Comparison of ENCODE assay signal across 8 cellular contexts in genomic region chr1:155940531-155940992, GRCh38. TPM values are rescaled to one million over a fixed set of nuclear protein-coding genes. Genes with fewer than 3 reads are reported as not detected.
DNase-seq lines count a peak whose midpoint lies in the region; ATAC-seq, FAIRE-seq and TF ChIP-seq lines count a peak whose summit lies in the region.

No MANE protein-coding gene starts in this region.

- H2BK120ac ChIP-seq in H9 (ENCODE audit: low read depth, low read length, poor library complexity, severe bottlenecking) = no peak overlapping the region

- peaks cover 2% of the 10 kb centered on the region for H3K36me3 ChIP-seq in fibroblast of lung (ENCODE audit: control insufficient read depth, insufficient read depth, low read length)

- H3K27ac Mint-ChIP-seq in H9 (peak overlapping the region; percentile 31 to 75 (median 66); a peak in 3 of 7 replicates), progenitor cell of endocrine pancreas (peak overlapping the region; percentile 71)
- peak overlapping the region; percentile 95 for H3K27ac Mint-ChIP-seq in T-helper 2 cell treated with Interferon-gamma antibody and Interleukin-4, amounts not matched to agents 5 μg/mL and 100 μg/mL, for 36 hours

- H3K4me2 ChIP-seq in H9 (ENCODE audit: insufficient read depth, insufficient read length, low read length) (no peak overlapping the region), fibroblast of lung (ENCODE audit: extremely low read depth, insufficient read depth, low read length) (no peak overlapping the region)

- no peak overlapping the region for H4K5ac ChIP-seq in H9 (ENCODE audit: insufficient read length, low read depth, low read length)

- no peak overlapping the region for H4K8ac ChIP-seq in H9 (replicated peaks; ENCODE audit: insufficient read length, low read depth, low read length)

- H3K27me3 Mint-ChIP-seq in H9 (ENCODE audit: low read depth) (no peaks in the 10 kb centered on the region; the same call in none of the 2 replicates), progenitor cell of endocrine pancreas (no peaks in the 10 kb centered on the region)
- no peaks in the 10 kb centered on the region for H3K27me3 Mint-ChIP-seq in T-helper 2 cell treated with Interferon-gamma antibody and Interleukin-4, amounts not matched to agents 5 μg/mL and 100 μg/mL, for 36 hours (ENCODE audit: low read depth)

- no peak overlapping the region for H3K18ac ChIP-seq in H9 (ENCODE audit: insufficient read length, low read depth, low read length)

- H4K91ac ChIP-seq in H9 (ENCODE audit: insufficient read length, low read depth, low read length) = no peak overlapping the region

- H3K79me2 ChIP-seq in H9 (ENCODE audit: insufficient read depth, low read length) (no peaks in the 10 kb centered on the region), fibroblast of lung (ENCODE audit: control insufficient read depth, insufficient read depth, low read length) (no peaks in the 10 kb centered on the region)

- H3K79me1 ChIP-seq in H9 (ENCODE audit: insufficient read depth, low read depth, low read length, poor library complexity, severe bottlenecking) = no peaks in the 10 kb centered on the region

- H2AFZ ChIP-seq in H9 (ENCODE audit: low read length) = no peak overlapping the region
- H2AFZ ChIP-seq in fibroblast of lung (ENCODE audit: low read length) = peak overlapping the region; percentile 12

- TF ChIP-seq CTCF in 22Rv1 (IDR thresholded peaks at IDR 0.05) (no peak), H9 (conservative IDR thresholded peaks at IDR 0.05) (no peak), fibroblast of lung (conservative IDR thresholded peaks at IDR 0.05 in 1 of 2, IDR thresholded peaks at IDR 0.05 in 1 of 2; ENCODE audit: low read depth in 1 of 2, low read length in 2 of 2) (no peak), progenitor cell of endocrine pancreas (IDR thresholded peaks at IDR 0.05; ENCODE audit: unreplicated experiment) (no peak), D721Med (IDR thresholded peaks at IDR 0.05; ENCODE audit: insufficient read depth, missing control alignments) (no peak)

- H3K4me3 ChIP-seq in fibroblast of lung (replicated peaks in 1 of 4; ENCODE audit: control extremely low read depth in 1 of 4, insufficient read depth in 1 of 4, low read depth in 3 of 4, low read length in 4 of 4) = no peak overlapping the region

- no CpG with 5 or more reads among the region's 4 CpGs for WGBS in H9 (ENCODE audit: extremely low coverage, insufficient read length, low lambda C conversion rate)

- no peak overlapping the region for H3K56ac ChIP-seq in H9 (ENCODE audit: insufficient read length, low read depth, low read length)

- H3K9ac ChIP-seq in H9 (ENCODE audit: extremely low read depth, insufficient read length, low read length) = no peak overlapping the region
- H3K9ac ChIP-seq in fibroblast of lung (ENCODE audit: insufficient read depth, low read length) = no peak overlapping the region

- no peak for ATAC-seq in HG03095 (IDR thresholded peaks at IDR 0.05; ENCODE audit: unreplicated experiment)

- H3K4me3 Mint-ChIP-seq in H9 (no peak overlapping the region), progenitor cell of endocrine pancreas (ENCODE audit: low read depth) (no peak overlapping the region)
- H3K4me3 Mint-ChIP-seq in T-helper 2 cell treated with Interferon-gamma antibody and Interleukin-4, amounts not matched to agents 5 μg/mL and 100 μg/mL, for 36 hours = peak overlapping the region; percentile 60

- DNase-seq in H9 = no peak
- DNase-seq in T-helper 2 cell treated with Interferon-gamma antibody and Interleukin-4, amounts not matched to agents 5 μg/mL and 100 μg/mL, for 36 hours (ENCODE audit: low spot score) = no peak
- peak; percentile 45 to 71 for DNase-seq in fibroblast of lung (ENCODE audit: low read depth in 2 of 2)
- no peak for DNase-seq in progenitor cell of endocrine pancreas (ENCODE audit: low spot score, unreplicated experiment)
- DNase-seq in activated CD4-positive, alpha-beta T cell treated with anti-CD3 and anti-CD28 coated beads, Interleukin-2, amount 50 U/mL, for 4 hours = no peak
- DNase-seq in D721Med (ENCODE audit: insufficient read length, low spot score) = no peak

- H3K36me3 Mint-ChIP-seq in H9 (ENCODE audit: insufficient read depth in 1 of 3, low read depth in 3 of 3) (peaks cover 0 to 3% (median 0%) of the 10 kb centered on the region in 3 experiments; a peak in 1 of 7 replicates), progenitor cell of endocrine pancreas (ENCODE audit: insufficient read depth) (no peaks in the 10 kb centered on the region)
- H3K36me3 Mint-ChIP-seq in T-helper 2 cell treated with Interferon-gamma antibody and Interleukin-4, amounts not matched to agents 5 μg/mL and 100 μg/mL, for 36 hours (ENCODE audit: low read depth) = peaks cover 14% of the 10 kb centered on the region

- H2BK15ac ChIP-seq in H9 (ENCODE audit: low read depth, low read length) = no peak overlapping the region

- H3K27ac ChIP-seq in 22Rv1 (peak overlapping the region; percentile 73), H9 (ENCODE audit: insufficient read length, low read depth, low read length) (no peak overlapping the region), fibroblast of lung (ENCODE audit: insufficient read depth, low read length) (peak overlapping the region; percentile 34)

- H3K9me3 ChIP-seq in H9 (ENCODE audit: control insufficient read depth, low read depth, low read length) (no peaks in the 10 kb centered on the region), fibroblast of lung (ENCODE audit: control insufficient read depth, insufficient read depth, low read depth, low read length) (no peaks in the 10 kb centered on the region)

- no peak overlapping the region for H2BK5ac ChIP-seq in H9 (ENCODE audit: insufficient read length, low read length)

- H3K14ac ChIP-seq in H9 (ENCODE audit: insufficient read depth, low read length) = no peak overlapping the region; the same call in 1 of the 2 replicates

- peaks cover 16 to 18% of the 10 kb centered on the region in 2 experiments for H3K4me1 Mint-ChIP-seq in H9
- H3K4me1 Mint-ChIP-seq in T-helper 2 cell treated with Interferon-gamma antibody and Interleukin-4, amounts not matched to agents 5 μg/mL and 100 μg/mL, for 36 hours (ENCODE audit: low read depth) = peaks cover 38% of the 10 kb centered on the region
- H3K4me1 Mint-ChIP-seq in progenitor cell of endocrine pancreas (ENCODE audit: low read depth) = peaks cover 17% of the 10 kb centered on the region

- H3K9me3 Mint-ChIP-seq in H9 = no peaks in the 10 kb centered on the region
- H3K9me3 Mint-ChIP-seq in T-helper 2 cell treated with Interferon-gamma antibody and Interleukin-4, amounts not matched to agents 5 μg/mL and 100 μg/mL, for 36 hours = no peaks in the 10 kb centered on the region
- H3K9me3 Mint-ChIP-seq in progenitor cell of endocrine pancreas (ENCODE audit: low read depth) = no peaks in the 10 kb centered on the region

- no peak overlapping the region for H3K4ac ChIP-seq in H9 (ENCODE audit: low read depth, low read length)

- H2BK20ac ChIP-seq in H9 (ENCODE audit: low read depth, low read length, poor library complexity, severe bottlenecking) = no peak overlapping the region

- no peak overlapping the region for H2AK5ac ChIP-seq in H9 (ENCODE audit: insufficient read length, low read length)

- H3K23ac ChIP-seq in H9 (ENCODE audit: insufficient read length, low read depth, low read length) = no peak overlapping the region

- H4K20me1 ChIP-seq in H9 (ENCODE audit: control insufficient read depth, insufficient read depth, insufficient read length) = no peaks in the 10 kb centered on the region
- no peaks in the 10 kb centered on the region for H4K20me1 ChIP-seq in fibroblast of lung (ENCODE audit: control insufficient read depth, extremely low read depth, insufficient read depth, low read length)

- no peaks in the 10 kb centered on the region for H3K23me2 ChIP-seq in H9 (ENCODE audit: insufficient read length, low read depth, low read length, poor library complexity, severe bottlenecking)

- no peak overlapping the region for H3T11ph ChIP-seq in H9 (ENCODE audit: low read length)

- no peaks in the 10 kb centered on the region for H3K4me1 ChIP-seq in H9 (ENCODE audit: insufficient read depth, low read length)
- peaks cover 3% of the 10 kb centered on the region for H3K4me1 ChIP-seq in fibroblast of lung (ENCODE audit: control insufficient read depth, extremely low read depth, insufficient read depth, low read length)

- H3K27me3 ChIP-seq in H9 (ENCODE audit: insufficient read depth, low read length) (no peaks in the 10 kb centered on the region), fibroblast of lung (ENCODE audit: control insufficient read depth, insufficient read depth, low read length) (no peaks in the 10 kb centered on the region)

- FAIRE-seq in D721Med (lab: Jason Lieb, UNC) = no peak

- no peak overlapping the region for H2BK12ac ChIP-seq in H9 (ENCODE audit: insufficient read length, low read depth, low read length)

RNA-seq across cellular contexts. Expression of gene RXFP4, which starts 0.9 kb away (rescaled TPM):
- total RNA-seq in H9 (2021) (not detected in 2 replicates), fibroblast of lung (not detected in 2 replicates), progenitor cell of endocrine pancreas (not detected in 2 replicates)
- not detected in 2 replicates for polyA plus RNA-seq in fibroblast of lung
- polyA plus RNA-seq in fibroblast of lung (2012) = not detected in 2 replicates
- not detected in 2 replicates for polyA minus RNA-seq in fibroblast of lung (ENCODE audit: low replicate concordance)

RNA-seq across cellular contexts. Expression of gene KHDC4, which starts 6.3 kb away (rescaled TPM):
- total RNA-seq in H9 (2021) = 57.6 and 57.7 TPM in 2 replicates
- total RNA-seq in fibroblast of lung = 18.2 and 24.6 TPM in 2 replicates
- 19.5 and 25.4 TPM in 2 replicates for polyA plus RNA-seq in fibroblast of lung
- polyA plus RNA-seq in fibroblast of lung (2012) = 9.0 and 10.4 TPM in 2 replicates
- polyA minus RNA-seq in fibroblast of lung (ENCODE audit: low replicate concordance) = 4.9 and 22.7 TPM in 2 replicates
- 67.6 and 71.2 TPM in 2 replicates for total RNA-seq in progenitor cell of endocrine pancreas

RNA-seq across cellular contexts. Expression of gene RIT1, which starts 29.4 kb away (rescaled TPM):
- total RNA-seq in H9 (2021) (26.4 and 27.4 TPM in 2 replicates), fibroblast of lung (25.2 and 33.4 TPM in 2 replicates), progenitor cell of endocrine pancreas (28.3 and 30.1 TPM in 2 replicates)
- 51.0 and 56.8 TPM in 2 replicates for polyA plus RNA-seq in fibroblast of lung
- 27.7 and 28.5 TPM in 2 replicates for polyA plus RNA-seq in fibroblast of lung (2012)
- polyA minus RNA-seq in fibroblast of lung (ENCODE audit: low replicate concordance) = 7.9 and 10.4 TPM in 2 replicates

RNA-seq across cellular contexts. Expression of gene ARHGEF2, which starts 37.8 kb away (rescaled TPM):
- total RNA-seq in H9 (2021) = 103 and 111 TPM in 2 replicates
- total RNA-seq in fibroblast of lung = 208 and 276 TPM in 2 replicates
- 93.9 and 103 TPM in 2 replicates for polyA plus RNA-seq in fibroblast of lung
- polyA plus RNA-seq in fibroblast of lung (2012) = 48.5 and 77.3 TPM in 2 replicates
- 121 and 150 TPM in 2 replicates for polyA minus RNA-seq in fibroblast of lung (ENCODE audit: low replicate concordance)
- 103 and 111 TPM in 2 replicates for total RNA-seq in progenitor cell of endocrine pancreas

Comparison
In these comparisons a context has a peak if more than half of its experiments do, and no peak if none do; other contexts are left out.
1. DNase-seq: peak in fibroblast of lung (2 of 2); none in H9 (single experiment), T-helper 2 cell treated with Interferon-gamma antibody and Interleukin-4, amounts not matched to agents 5 μg/mL and 100 μg/mL, for 36 hours (single experiment), progenitor cell of endocrine pancreas (single experiment), activated CD4-positive, alpha-beta T cell treated with anti-CD3 and anti-CD28 coated beads, Interleukin-2, amount 50 U/mL, for 4 hours (0 of 2) and D721Med (single experiment).
2. Peak in every context shown above with its lines, with median percentiles within 50 percentile points of each other: H3K27ac Mint-ChIP-seq.